In genomic region chr14:71363961-71364360, GRCh38 we compare ENCODE assay signal across 11 cellular contexts. TPM values are rescaled to one million over a fixed set of nuclear protein-coding genes. Genes with fewer than 3 reads are reported as not detected.
DNase-seq lines count a peak whose midpoint lies in the region; ATAC-seq and TF ChIP-seq lines count a peak whose summit lies in the region.
"Had no signal": no experiment of that assay in that cellular context is flagged by ENCODE, and none has a peak within 500 bp of the region (broad histone marks: within the 10 kb centered on the region; RNA-seq: fewer than 3 reads in every experiment).

No MANE protein-coding gene starts in this region.

- H3K9me3 Mint-ChIP-seq in GM23338, result peaks cover 3% of the 10 kb centered on the region; the same call in 1 of the 3 replicates
- H3K9me3 Mint-ChIP-seq in CD8-positive, alpha-beta memory T cell, result no peaks in the 10 kb centered on the region

- H3K27ac ChIP-seq in SJSA1 (peak overlapping the region; percentile 47), GM23338 (ENCODE audit: low read depth) (no peak overlapping the region)
- no peak overlapping the region for H3K27ac ChIP-seq in CD8-positive, alpha-beta memory T cell (ENCODE audit: low read depth, low read length)
- H3K27ac ChIP-seq: KMS-11 had no signal

- H3K9me3 ChIP-seq in SJSA1 (replicated peaks), result no peaks in the 10 kb centered on the region
- H3K9me3 ChIP-seq in BE2C, result no peaks in the 10 kb centered on the region
- H3K9me3 ChIP-seq in CD8-positive, alpha-beta memory T cell (ENCODE audit: low read length), result no peaks in the 10 kb centered on the region

- no peaks in the 10 kb centered on the region; the same call in 1 of the 2 replicates for H4K20me1 ChIP-seq in GM23338 (replicated peaks; ENCODE audit: insufficient read depth)

- H3K36me3 Mint-ChIP-seq in GM23338 (ENCODE audit: low read depth), result peaks cover 8% of the 10 kb centered on the region; the same call in 2 of the 3 replicates
- peaks cover 0 to 4% (median 1%) of the 10 kb centered on the region in 3 donors for H3K36me3 Mint-ChIP-seq in CD8-positive, alpha-beta memory T cell

- H3K9me2 ChIP-seq in GM23338 (ENCODE audit: insufficient read depth), result no peaks in the 10 kb centered on the region

- no peak overlapping the region for H3K4me3 Mint-ChIP-seq in GM23338
- H3K4me3 Mint-ChIP-seq in CD8-positive, alpha-beta memory T cell, result no peak overlapping the region

- no peak overlapping the region for H3K4me2 ChIP-seq in GM23338
- H3K4me2 ChIP-seq: KMS-11 had no signal

- peaks cover 32% of the 10 kb centered on the region for H3K4me1 ChIP-seq in SJSA1 (replicated peaks)
- peaks cover 8% of the 10 kb centered on the region for H3K4me1 ChIP-seq in GM23338 (ENCODE audit: insufficient read depth)
- H3K4me1 ChIP-seq in BE2C, result peaks cover 5% of the 10 kb centered on the region; the same call in 1 of the 2 replicates
- no peaks in the 10 kb centered on the region for H3K4me1 ChIP-seq in CD8-positive, alpha-beta memory T cell (ENCODE audit: insufficient read depth, low read length)

- TF ChIP-seq CTCF in GM23338 (conservative IDR thresholded peaks at IDR 0.05; ENCODE audit: low read depth in 2 of 2), result no peak
- no peak for TF ChIP-seq CTCF in BE2C (IDR thresholded peaks at IDR 0.05; ENCODE audit: low read depth, low read length)

- H3K27ac Mint-ChIP-seq in GM23338, result no peak overlapping the region; the same call in 1 of the 2 replicates
- peak overlapping the region in 2 of 8 donors; percentile 29 to 47 for H3K27ac Mint-ChIP-seq in CD8-positive, alpha-beta memory T cell

- CTCF ChIA-PET in CD8-positive, alpha-beta memory T cell (lab: Charles Lee), result no interaction called here

- peaks cover 19% of the 10 kb centered on the region; the same call in 2 of the 3 replicates for H3K4me1 Mint-ChIP-seq in GM23338
- H3K4me1 Mint-ChIP-seq in CD8-positive, alpha-beta memory T cell, result peaks cover 34 to 59% (median 46%) of the 10 kb centered on the region in 3 donors

- H3F3A ChIP-seq in GM23338 (replicated peaks; ENCODE audit: low read depth), result no peaks in the 10 kb centered on the region

- POLR2A ChIA-PET in CD8-positive, alpha-beta memory T cell (lab: Charles Lee), result interaction anchor here (0.8 kb wide), 1 partner anchor 40 kb away, joined by 3 read pairs; no protein-coding TSS in a partner anchor

- H3K79me2 ChIP-seq in GM23338 (replicated peaks; ENCODE audit: insufficient read depth), result peaks cover 88% of the 10 kb centered on the region

- H3K36me3 ChIP-seq in SJSA1 (no peaks in the 10 kb centered on the region), GM23338 (ENCODE audit: insufficient read depth) (no peaks in the 10 kb centered on the region), BE2C (no peaks in the 10 kb centered on the region)
- H3K36me3 ChIP-seq in CD8-positive, alpha-beta memory T cell (ENCODE audit: insufficient read depth, low read length), result no peaks in the 10 kb centered on the region

- H3K4me3 ChIP-seq in SJSA1 (no peak overlapping the region), GM23338 (no peak overlapping the region), BE2C (ENCODE audit: low read depth, low read length) (no peak overlapping the region)
- no peak overlapping the region for H3K4me3 ChIP-seq in CD8-positive, alpha-beta memory T cell (ENCODE audit: low read length)

- no peak for ATAC-seq in GM23338

- no peaks in the 10 kb centered on the region for H3K27me3 Mint-ChIP-seq in GM23338 (ENCODE audit: insufficient read depth, low read depth, poor library complexity)
- no peaks in the 10 kb centered on the region for H3K27me3 Mint-ChIP-seq in CD8-positive, alpha-beta memory T cell

- no peak overlapping the region for H2AFZ ChIP-seq in GM23338

- peak; percentile 23 for DNase-seq in AG20443 (ENCODE audit: low spot score)
- DNase-seq in SJSA1 (ENCODE audit: low read depth in 1 of 2, low spot score in 2 of 2), result peak in 1 of 2 experiments; percentile 38
- peak; percentile 66 for DNase-seq in fibroblast of gingiva (ENCODE audit: low read depth)
- peak; percentile 40 for DNase-seq in renal cortical epithelial cell (ENCODE audit: low read depth)
- no peak for DNase-seq in GM23338 (ENCODE audit: low spot score)
- no peak for DNase-seq in BE2C
- DNase-seq in activated gamma-delta T cell (lab: John Stamatoyannopoulos, UW), result no peak
- no peak for DNase-seq in CD8-positive, alpha-beta memory T cell
- DNase-seq: activated CD8-positive, alpha-beta memory T cell treated with anti-CD3 and anti-CD28 coated beads for 24 hours; SW 1271 had no signal

- H3K27me3 ChIP-seq in SJSA1 (replicated peaks) (no peaks in the 10 kb centered on the region), GM23338 (ENCODE audit: insufficient read depth) (no peaks in the 10 kb centered on the region), BE2C (no peaks in the 10 kb centered on the region)
- H3K27me3 ChIP-seq in CD8-positive, alpha-beta memory T cell (ENCODE audit: insufficient read depth, low read length, poor library complexity, severe bottlenecking), result no peaks in the 10 kb centered on the region

TF ChIP-seq in GM23338, 12 proteins besides CTCF, POLR2A, EP300 and RAD21 (continues in another document):
- no peak for TF ChIP-seq POLR2AphosphoS5 (IDR thresholded peaks at IDR 0.05; ENCODE audit: low read depth)
- TF ChIP-seq EZH2phosphoT487 (IDR thresholded peaks at IDR 0.05; ENCODE audit: unreplicated experiment), result no peak
- TF ChIP-seq ETS1 (IDR thresholded peaks at IDR 0.05), result no peak
- no peak for TF ChIP-seq CREB1 (CRISPR knock-in tag; IDR thresholded peaks at IDR 0.05; ENCODE audit: low read depth)
- no peak for TF ChIP-seq STAT1 (IDR thresholded peaks at IDR 0.05; ENCODE audit: unreplicated experiment)
- TF ChIP-seq ZNF331 (CRISPR knock-in tag; IDR thresholded peaks at IDR 0.05; ENCODE audit: low read depth), result no peak

RNA-seq across cellular contexts. Expression of gene SIPA1L1, which starts 43.7 kb away (rescaled TPM):
- total RNA-seq in SJSA1 (2014; rRNA removed; shearing (Covaris generic)), result 10.8 and 21.0 TPM in 2 replicates
- total RNA-seq in renal cortical epithelial cell, result 31.3 and 45.0 TPM in 2 replicates
- total RNA-seq in GM23338 (2014; rRNA removed; shearing (Covaris generic)), result 46.6 and 61.0 TPM in 2 replicates
- polyA plus RNA-seq in GM23338 (2016; fragmentation: Nextera tagmentation; extraction: Ambion mirVana), result 31.7 and 33.3 TPM in 2 replicates
- 31.4 TPM for polyA plus RNA-seq in BE2C (2012; ENCODE audit: insufficient read depth, insufficient read length, low read depth)
- 10 to 100 TPM; 44.7 to 45.0 TPM for total RNA-seq in CD8-positive, alpha-beta memory T cell
- polyA plus RNA-seq in CD8-positive, alpha-beta memory T cell, result 30.2 TPM

Comparison
In these comparisons a context has a peak if more than half of its experiments do, and no peak if none do; other contexts are left out.
1. DNase-seq: peak in AG20443 (single experiment), fibroblast of gingiva (single experiment) and renal cortical epithelial cell (single experiment); none in GM23338 (single experiment), BE2C (single experiment), activated gamma-delta T cell (single experiment) and CD8-positive, alpha-beta memory T cell (0 of 5).